ENCODE assay signal across 2 cellular contexts in the genomic region with DNA sequence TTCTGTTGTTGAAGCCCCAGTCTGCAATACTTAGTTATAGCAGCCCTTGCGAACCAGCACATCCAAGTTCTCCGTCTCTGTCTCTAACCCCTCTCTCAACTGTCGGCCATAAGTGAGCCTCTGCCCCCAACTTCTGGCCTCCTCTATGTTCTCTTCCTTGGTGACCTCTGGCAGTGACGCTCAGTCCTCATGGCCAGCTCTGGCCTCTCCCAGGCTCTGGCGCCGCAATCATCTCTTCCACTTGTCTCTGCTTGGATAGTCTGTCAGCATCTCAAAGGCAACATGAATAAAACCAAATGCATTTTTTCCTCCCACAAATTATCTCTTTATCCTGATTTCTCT.
TF ChIP-seq lines count a peak whose summit lies in the region.

No MANE protein-coding gene starts in this region.

TF ChIP-seq in HEK293, 187 proteins besides CTCF, POLR2A, EP300 and RAD21 (continued from another document):
- TF ChIP-seq, protein P1, sequence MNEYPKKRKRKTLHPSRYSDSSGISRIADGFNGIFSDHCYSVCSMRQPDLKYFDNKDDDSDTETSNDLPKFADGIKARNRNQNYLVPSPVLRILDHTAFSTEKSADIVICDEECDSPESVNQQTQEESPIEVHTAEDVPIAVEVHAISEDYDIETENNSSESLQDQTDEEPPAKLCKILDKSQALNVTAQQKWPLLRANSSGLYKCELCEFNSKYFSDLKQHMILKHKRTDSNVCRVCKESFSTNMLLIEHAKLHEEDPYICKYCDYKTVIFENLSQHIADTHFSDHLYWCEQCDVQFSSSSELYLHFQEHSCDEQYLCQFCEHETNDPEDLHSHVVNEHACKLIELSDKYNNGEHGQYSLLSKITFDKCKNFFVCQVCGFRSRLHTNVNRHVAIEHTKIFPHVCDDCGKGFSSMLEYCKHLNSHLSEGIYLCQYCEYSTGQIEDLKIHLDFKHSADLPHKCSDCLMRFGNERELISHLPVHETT (tag by site-specific recombination; IDR thresholded peaks at IDR 0.05), result no peak
- no peak for TF ChIP-seq ZNF488 (tag by site-specific recombination; IDR thresholded peaks at IDR 0.05)

TF ChIP-seq in K562, 482 proteins besides CTCF, POLR2A, EP300 and RAD21 (continued from another document):
- TF ChIP-seq ATF2 (CRISPR knock-in tag; IDR thresholded peaks at IDR 0.05) (no peak), KLF16 (IDR thresholded peaks at IDR 0.05) (no peak), ZNF445 (CRISPR knock-in tag; IDR thresholded peaks at IDR 0.05; ENCODE audit: low read depth) (no peak), ZNF197 (CRISPR knock-in tag; IDR thresholded peaks at IDR 0.05; ENCODE audit: low read depth) (0 out of 2 replicates have a peak, but pooled peaks have one; percentile 12), TCF7L2 (IDR thresholded peaks at IDR 0.05; ENCODE audit: low read depth, low read length) (0 out of 2 replicates have a peak, but pooled peaks have one; percentile 7), TARDBP (IDR thresholded peaks at IDR 0.05) (no peak), ZBTB7A (IDR thresholded peaks at IDR 0.05; ENCODE audit: borderline replicate concordance, control insufficient read depth, low read depth, low read length) (no peak), NR2C1 (IDR thresholded peaks at IDR 0.05) (no peak), NR2C1 (tag; IDR thresholded peaks at IDR 0.05) (peak; percentile 32; the same call in 1 of the 2 replicates), CCNT2 (IDR thresholded peaks at IDR 0.05; ENCODE audit: borderline replicate concordance, extremely low read depth, insufficient read length, low read depth, low read length) (no peak), U2AF2 (optimal IDR thresholded peaks at IDR 0.05; ENCODE audit: low read depth, low read length) (no peak), ZNF239 (CRISPR knock-in tag; IDR thresholded peaks at IDR 0.05) (no peak), HMGXB4 (CRISPR knock-in tag; IDR thresholded peaks at IDR 0.05) (no peak), POLR2AphosphoS2 (IDR thresholded peaks at IDR 0.05; ENCODE audit: low read length) (no peak), SREBF1 (IDR thresholded peaks at IDR 0.05; ENCODE audit: borderline replicate concordance, low read depth, low read length) (0 out of 2 replicates have a peak, but pooled peaks have one; percentile 13), ZNF384 (IDR thresholded peaks at IDR 0.05; ENCODE audit: low read depth, low read length) (no peak), PHB2 (IDR thresholded peaks at IDR 0.05; ENCODE audit: low read depth) (no peak), ZNF583 (CRISPR knock-in tag; IDR thresholded peaks at IDR 0.05) (0 out of 2 replicates have a peak, but pooled peaks have one; percentile 41), ZC3H11A (IDR thresholded peaks at IDR 0.05; ENCODE audit: low read depth, low read length) (no peak), ETV1 (tag; conservative IDR thresholded peaks at IDR 0.05; ENCODE audit: low read depth) (peak; percentile 45; the same call in 1 of the 2 replicates), ID3 (CRISPR knock-in tag; IDR thresholded peaks at IDR 0.05) (no peak), ID3 (tag; IDR thresholded peaks at IDR 0.05) (peak; percentile 70), MEF2D (tag; conservative IDR thresholded peaks at IDR 0.05; ENCODE audit: low read depth) (0 out of 2 replicates have a peak, but pooled peaks have one; percentile 27), BACH1 (tag; IDR thresholded peaks at IDR 0.05) (no peak), ZNF551 (CRISPR knock-in tag; IDR thresholded peaks at IDR 0.05) (no peak), SPI1 (IDR thresholded peaks at IDR 0.05; ENCODE audit: borderline replicate concordance, low read depth, low read length) (no peak), TEAD2 (tag; IDR thresholded peaks at IDR 0.05) (peak; percentile 60; the same call in 1 of the 2 replicates), NCOR1 (IDR thresholded peaks at IDR 0.05) (no peak)
- TF ChIP-seq, protein P2, sequence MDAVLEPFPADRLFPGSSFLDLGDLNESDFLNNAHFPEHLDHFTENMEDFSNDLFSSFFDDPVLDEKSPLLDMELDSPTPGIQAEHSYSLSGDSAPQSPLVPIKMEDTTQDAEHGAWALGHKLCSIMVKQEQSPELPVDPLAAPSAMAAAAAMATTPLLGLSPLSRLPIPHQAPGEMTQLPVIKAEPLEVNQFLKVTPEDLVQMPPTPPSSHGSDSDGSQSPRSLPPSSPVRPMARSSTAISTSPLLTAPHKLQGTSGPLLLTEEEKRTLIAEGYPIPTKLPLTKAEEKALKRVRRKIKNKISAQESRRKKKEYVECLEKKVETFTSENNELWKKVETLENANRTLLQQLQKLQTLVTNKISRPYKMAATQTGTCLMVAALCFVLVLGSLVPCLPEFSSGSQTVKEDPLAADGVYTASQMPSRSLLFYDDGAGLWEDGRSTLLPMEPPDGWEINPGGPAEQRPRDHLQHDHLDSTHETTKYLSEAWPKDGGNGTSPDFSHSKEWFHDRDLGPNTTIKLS (IDR thresholded peaks at IDR 0.05; ENCODE audit: borderline replicate concordance, low read depth), result no peak
- TF ChIP-seq, protein P3, sequence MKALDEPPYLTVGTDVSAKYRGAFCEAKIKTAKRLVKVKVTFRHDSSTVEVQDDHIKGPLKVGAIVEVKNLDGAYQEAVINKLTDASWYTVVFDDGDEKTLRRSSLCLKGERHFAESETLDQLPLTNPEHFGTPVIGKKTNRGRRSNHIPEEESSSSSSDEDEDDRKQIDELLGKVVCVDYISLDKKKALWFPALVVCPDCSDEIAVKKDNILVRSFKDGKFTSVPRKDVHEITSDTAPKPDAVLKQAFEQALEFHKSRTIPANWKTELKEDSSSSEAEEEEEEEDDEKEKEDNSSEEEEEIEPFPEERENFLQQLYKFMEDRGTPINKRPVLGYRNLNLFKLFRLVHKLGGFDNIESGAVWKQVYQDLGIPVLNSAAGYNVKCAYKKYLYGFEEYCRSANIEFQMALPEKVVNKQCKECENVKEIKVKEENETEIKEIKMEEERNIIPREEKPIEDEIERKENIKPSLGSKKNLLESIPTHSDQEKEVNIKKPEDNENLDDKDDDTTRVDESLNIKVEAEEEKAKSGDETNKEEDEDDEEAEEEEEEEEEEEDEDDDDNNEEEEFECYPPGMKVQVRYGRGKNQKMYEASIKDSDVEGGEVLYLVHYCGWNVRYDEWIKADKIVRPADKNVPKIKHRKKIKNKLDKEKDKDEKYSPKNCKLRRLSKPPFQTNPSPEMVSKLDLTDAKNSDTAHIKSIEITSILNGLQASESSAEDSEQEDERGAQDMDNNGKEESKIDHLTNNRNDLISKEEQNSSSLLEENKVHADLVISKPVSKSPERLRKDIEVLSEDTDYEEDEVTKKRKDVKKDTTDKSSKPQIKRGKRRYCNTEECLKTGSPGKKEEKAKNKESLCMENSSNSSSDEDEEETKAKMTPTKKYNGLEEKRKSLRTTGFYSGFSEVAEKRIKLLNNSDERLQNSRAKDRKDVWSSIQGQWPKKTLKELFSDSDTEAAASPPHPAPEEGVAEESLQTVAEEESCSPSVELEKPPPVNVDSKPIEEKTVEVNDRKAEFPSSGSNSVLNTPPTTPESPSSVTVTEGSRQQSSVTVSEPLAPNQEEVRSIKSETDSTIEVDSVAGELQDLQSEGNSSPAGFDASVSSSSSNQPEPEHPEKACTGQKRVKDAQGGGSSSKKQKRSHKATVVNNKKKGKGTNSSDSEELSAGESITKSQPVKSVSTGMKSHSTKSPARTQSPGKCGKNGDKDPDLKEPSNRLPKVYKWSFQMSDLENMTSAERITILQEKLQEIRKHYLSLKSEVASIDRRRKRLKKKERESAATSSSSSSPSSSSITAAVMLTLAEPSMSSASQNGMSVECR (CRISPR knock-in tag; IDR thresholded peaks at IDR 0.05), result no peak
- TF ChIP-seq, protein P4, sequence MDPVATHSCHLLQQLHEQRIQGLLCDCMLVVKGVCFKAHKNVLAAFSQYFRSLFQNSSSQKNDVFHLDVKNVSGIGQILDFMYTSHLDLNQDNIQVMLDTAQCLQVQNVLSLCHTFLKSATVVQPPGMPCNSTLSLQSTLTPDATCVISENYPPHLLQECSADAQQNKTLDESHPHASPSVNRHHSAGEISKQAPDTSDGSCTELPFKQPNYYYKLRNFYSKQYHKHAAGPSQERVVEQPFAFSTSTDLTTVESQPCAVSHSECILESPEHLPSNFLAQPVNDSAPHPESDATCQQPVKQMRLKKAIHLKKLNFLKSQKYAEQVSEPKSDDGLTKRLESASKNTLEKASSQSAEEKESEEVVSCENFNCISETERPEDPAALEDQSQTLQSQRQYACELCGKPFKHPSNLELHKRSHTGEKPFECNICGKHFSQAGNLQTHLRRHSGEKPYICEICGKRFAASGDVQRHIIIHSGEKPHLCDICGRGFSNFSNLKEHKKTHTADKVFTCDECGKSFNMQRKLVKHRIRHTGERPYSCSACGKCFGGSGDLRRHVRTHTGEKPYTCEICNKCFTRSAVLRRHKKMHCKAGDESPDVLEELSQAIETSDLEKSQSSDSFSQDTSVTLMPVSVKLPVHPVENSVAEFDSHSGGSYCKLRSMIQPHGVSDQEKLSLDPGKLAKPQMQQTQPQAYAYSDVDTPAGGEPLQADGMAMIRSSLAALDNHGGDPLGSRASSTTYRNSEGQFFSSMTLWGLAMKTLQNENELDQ (CRISPR knock-in tag; IDR thresholded peaks at IDR 0.05; ENCODE audit: borderline replicate concordance), result no peak
- TF ChIP-seq, protein P5, sequence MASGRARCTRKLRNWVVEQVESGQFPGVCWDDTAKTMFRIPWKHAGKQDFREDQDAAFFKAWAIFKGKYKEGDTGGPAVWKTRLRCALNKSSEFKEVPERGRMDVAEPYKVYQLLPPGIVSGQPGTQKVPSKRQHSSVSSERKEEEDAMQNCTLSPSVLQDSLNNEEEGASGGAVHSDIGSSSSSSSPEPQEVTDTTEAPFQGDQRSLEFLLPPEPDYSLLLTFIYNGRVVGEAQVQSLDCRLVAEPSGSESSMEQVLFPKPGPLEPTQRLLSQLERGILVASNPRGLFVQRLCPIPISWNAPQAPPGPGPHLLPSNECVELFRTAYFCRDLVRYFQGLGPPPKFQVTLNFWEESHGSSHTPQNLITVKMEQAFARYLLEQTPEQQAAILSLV (tag; IDR thresholded peaks at IDR 0.05), result 0 out of 2 replicates have a peak, but pooled peaks have one; percentile 8
TF ChIP-seq in K562: peak in this region for 13.
